Comparison of ENCODE assay signal across 27 cellular contexts in genomic region chr19:3830841-3831589, GRCh38. TPM values are rescaled to one million over a fixed set of nuclear protein-coding genes. Genes with fewer than 3 reads are reported as not detected.
"Had no signal": no experiment of that assay in that cellular context is flagged by ENCODE, and none has a peak within 500 bp of the region (broad histone marks: within the 10 kb centered on the region; RNA-seq: fewer than 3 reads in every experiment).

No MANE protein-coding gene starts in this region.

- ATAC-seq: activated naive CD4-positive, alpha-beta T cell treated with anti-CD3 and anti-CD28 coated beads, Interleukin-2, amount 50 U/mL, for 72 hours; activated T-cell treated with anti-CD3 and anti-CD28 coated beads, Interleukin-2, amount 50 U/mL, for 72 hours; body of pancreas; naive thymus-derived CD8-positive, alpha-beta T cell; psoas muscle; sciatic nerve; stimulated activated naive CD8-positive, alpha-beta T cell treated with anti-CD3 and anti-CD28 coated beads, Interleukin-15, amount 100 ng/mL, for 72 hours had no signal

- H3K9me3 Mint-ChIP-seq: activated CD4-positive, alpha-beta T cell treated with anti-CD3 and anti-CD28 coated beads, Interleukin-2, amount 10 ng/mL, durations not matched to agents 7 days and 5 days; activated naive CD4-positive, alpha-beta T cell treated with anti-CD3 and anti-CD28 coated beads, Interleukin-2, amount 50 U/mL, for 72 hours; activated T-cell treated with anti-CD3 and anti-CD28 coated beads, Interleukin-2, amount 50 U/mL, for 72 hours; central memory CD8-positive, alpha-beta T cell; memory B cell; naive thymus-derived CD8-positive, alpha-beta T cell; stimulated activated naive CD8-positive, alpha-beta T cell treated with anti-CD3 and anti-CD28 coated beads, Interleukin-15, amount 100 ng/mL, for 72 hours; T-helper 2 cell treated with Interferon-gamma antibody and Interleukin-4, amounts not matched to agents 5 μg/mL and 100 μg/mL, for 36 hours had no signal

- H3K4me1 ChIP-seq: body of pancreas, psoas muscle, spleen, testis had no signal

- H3K36me3 ChIP-seq: esophagus muscularis mucosa, left ventricle myocardium inferior, spleen had no signal

- H3K36me3 Mint-ChIP-seq: activated naive CD4-positive, alpha-beta T cell treated with anti-CD3 and anti-CD28 coated beads, Interleukin-2, amount 50 U/mL, for 72 hours; memory B cell; naive thymus-derived CD8-positive, alpha-beta T cell had no signal

- DNase-seq: activated CD4-positive, alpha-beta T cell treated with anti-CD3 and anti-CD28 coated beads, Interleukin-2, amount 10 ng/mL, durations not matched to agents 7 days and 5 days; activated CD4-positive, CD25-positive, alpha-beta regulatory T cell; activated CD8-positive, alpha-beta memory T cell treated with anti-CD3 and anti-CD28 coated beads, Interleukin-2, amount 50 U/mL, for 48 hours; activated gamma-delta T cell; activated T-cell treated with anti-CD3 and anti-CD28 coated beads, Interleukin-2, amount 50 U/mL, for 72 hours; body of pancreas; effector CD4-positive, alpha-beta T cell; hippocampal formation; left ventricle myocardium inferior; psoas muscle; spleen; stimulated activated CD4-positive, alpha-beta T cell treated with anti-CD3 and anti-CD28 coated beads, Interleukin-1b, Interleukin-23, amount 100 ng/mL, for 48 hours; stimulated activated naive CD8-positive, alpha-beta T cell treated with anti-CD3 and anti-CD28 coated beads, Interleukin-15, amount 100 ng/mL, for 72 hours; testis had no signal

- H3K4me1 Mint-ChIP-seq: activated CD4-positive, alpha-beta T cell treated with anti-CD3 and anti-CD28 coated beads, Interleukin-2, amount 10 ng/mL, durations not matched to agents 7 days and 5 days; central memory CD8-positive, alpha-beta T cell; stimulated activated naive CD8-positive, alpha-beta T cell treated with anti-CD3 and anti-CD28 coated beads, Interleukin-15, amount 100 ng/mL, for 72 hours had no signal

- H3K4me3 Mint-ChIP-seq: activated CD4-positive, alpha-beta T cell treated with anti-CD3 and anti-CD28 coated beads, Interleukin-2, amount 10 ng/mL, durations not matched to agents 7 days and 5 days; activated T-cell treated with anti-CD3 and anti-CD28 coated beads, Interleukin-2, amount 50 U/mL, for 72 hours; central memory CD8-positive, alpha-beta T cell; memory B cell; naive thymus-derived CD8-positive, alpha-beta T cell; stimulated activated naive CD8-positive, alpha-beta T cell treated with anti-CD3 and anti-CD28 coated beads, Interleukin-15, amount 100 ng/mL, for 72 hours; T-helper 2 cell treated with Interferon-gamma antibody and Interleukin-4, amounts not matched to agents 5 μg/mL and 100 μg/mL, for 36 hours had no signal

- H3K4me3 ChIP-seq: body of pancreas, coronary artery, esophagus muscularis mucosa, left ventricle myocardium inferior, psoas muscle, spleen, testis had no signal

- H3K9me3 ChIP-seq: body of pancreas, esophagus muscularis mucosa, left ventricle myocardium inferior, psoas muscle, spleen, testis had no signal

- FAIRE-seq: keratinocyte had no signal

- H3K27me3 Mint-ChIP-seq: activated CD4-positive, alpha-beta T cell treated with anti-CD3 and anti-CD28 coated beads, Interleukin-2, amount 10 ng/mL, durations not matched to agents 7 days and 5 days; central memory CD8-positive, alpha-beta T cell had no signal

- H3K27me3 ChIP-seq: body of pancreas, testis had no signal

- H3K27ac ChIP-seq: body of pancreas, coronary artery, esophagus muscularis mucosa, left ventricle myocardium inferior, psoas muscle, spleen, testis had no signal

- H3K27ac Mint-ChIP-seq: activated CD4-positive, alpha-beta T cell treated with anti-CD3 and anti-CD28 coated beads, Interleukin-2, amount 10 ng/mL, durations not matched to agents 7 days and 5 days; activated naive CD4-positive, alpha-beta T cell treated with anti-CD3 and anti-CD28 coated beads, Interleukin-2, amount 50 U/mL, for 72 hours; activated T-cell treated with anti-CD3 and anti-CD28 coated beads, Interleukin-2, amount 50 U/mL, for 72 hours; memory B cell; stimulated activated naive CD8-positive, alpha-beta T cell treated with anti-CD3 and anti-CD28 coated beads, Interleukin-15, amount 100 ng/mL, for 72 hours; T-helper 2 cell treated with Interferon-gamma antibody and Interleukin-4, amounts not matched to agents 5 μg/mL and 100 μg/mL, for 36 hours had no signal

RNA-seq across cellular contexts. Expression of gene ZFR2, which starts 37.8 kb away (rescaled TPM):
- total RNA-seq: body of pancreas, left ventricle myocardium inferior, osteocyte, psoas muscle had no signal
- polyA plus RNA-seq: keratinocyte, psoas muscle had no signal

RNA-seq across cellular contexts. Expression of gene MATK, which starts 44.8 kb away (rescaled TPM):
- total RNA-seq: glomerular endothelial cell, osteocyte had no signal

RNA-seq across cellular contexts. Expression of gene ATCAY, which starts 49.5 kb away (rescaled TPM):
- total RNA-seq: activated CD4-positive, alpha-beta T cell treated with anti-CD3 and anti-CD28 coated beads, Interleukin-2, amount 10 ng/mL, durations not matched to agents 7 days and 5 days; glomerular endothelial cell; left ventricle myocardium inferior; naive thymus-derived CD8-positive, alpha-beta T cell; osteocyte; psoas muscle; sciatic nerve; spleen had no signal
- polyA plus RNA-seq: keratinocyte, spleen had no signal

RNA-seq across cellular contexts. Expression of gene RAX2, which starts 59.0 kb away (rescaled TPM):
- total RNA-seq: activated CD4-positive, alpha-beta T cell treated with anti-CD3 and anti-CD28 coated beads, Interleukin-2, amount 10 ng/mL, durations not matched to agents 7 days and 5 days; activated naive CD4-positive, alpha-beta T cell treated with anti-CD3 and anti-CD28 coated beads, Interleukin-2, amount 50 U/mL, for 72 hours; activated T-cell treated with anti-CD3 and anti-CD28 coated beads, Interleukin-2, amount 50 U/mL, for 72 hours; body of pancreas; esophagus muscularis mucosa; glomerular endothelial cell; left ventricle myocardium inferior; mucosa of gallbladder; naive thymus-derived CD8-positive, alpha-beta T cell; osteocyte; psoas muscle; sciatic nerve; spleen; ureter had no signal
- polyA plus RNA-seq: keratinocyte; naive thymus-derived CD8-positive, alpha-beta T cell; psoas muscle; spleen had no signal
